ENCODE assay signal across 8 cellular contexts in the genomic region with DNA sequence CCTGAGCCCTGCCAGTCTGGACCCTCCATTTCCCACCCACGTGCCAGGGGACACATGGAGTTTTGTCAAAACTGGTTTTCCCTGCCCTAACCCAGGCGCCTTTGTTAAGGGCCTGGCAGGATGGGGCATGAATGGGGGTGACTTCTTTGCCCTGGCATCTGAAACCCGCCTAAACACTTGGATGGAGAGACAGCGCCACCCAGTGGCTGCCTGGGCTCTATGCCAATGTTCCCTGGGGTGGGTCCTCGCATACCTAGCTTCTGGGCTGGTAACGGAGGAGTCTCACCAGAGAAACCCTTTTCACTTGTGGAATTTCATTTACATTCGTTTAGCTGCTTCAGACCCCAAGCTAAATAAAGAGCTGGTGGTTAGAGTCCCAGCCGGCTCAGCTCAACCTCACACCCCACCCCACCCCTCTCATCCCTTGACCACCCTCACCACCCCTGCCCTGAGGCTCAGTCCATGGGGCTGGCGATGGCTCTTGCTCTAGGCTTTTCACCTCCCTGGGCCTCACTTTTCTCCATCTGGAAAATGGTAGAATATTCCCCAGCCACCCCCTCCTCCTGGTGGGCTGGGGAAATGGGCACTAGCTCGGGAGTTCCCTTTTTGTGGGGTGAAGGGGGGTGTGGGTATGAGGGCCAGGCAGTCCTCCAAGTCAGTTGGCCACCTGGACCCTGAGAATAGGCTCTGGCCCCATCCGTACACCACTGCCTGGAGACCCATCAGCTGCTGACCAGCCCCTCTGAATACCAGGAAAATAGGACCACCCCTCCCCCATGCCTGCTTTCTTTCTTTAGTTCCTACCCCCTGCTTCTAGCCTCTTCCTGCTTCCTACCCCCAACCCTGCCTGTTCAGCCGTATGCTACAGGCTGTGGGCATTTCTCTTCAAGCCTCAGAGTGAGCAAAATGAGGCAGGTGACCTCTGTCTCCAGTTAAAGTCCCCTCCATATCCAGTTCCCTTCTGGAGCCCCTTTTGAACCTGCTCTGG. TPM values are rescaled to one million over a fixed set of nuclear protein-coding genes. Genes with fewer than 3 reads are reported as not detected.
DNase-seq lines count a peak whose midpoint lies in the region; ATAC-seq and TF ChIP-seq lines count a peak whose summit lies in the region.

No MANE protein-coding gene starts in this region.

- H4K20me1 ChIP-seq in H9 (ENCODE audit: control insufficient read depth, insufficient read depth, insufficient read length): no peaks in the 10 kb centered on the region

- H3K36me3 Mint-ChIP-seq in H9 (ENCODE audit: insufficient read depth in 1 of 3, low read depth in 3 of 3): peaks cover 0 to 3% (median 0%) of the 10 kb centered on the region in 3 experiments; a peak in 2 of 7 replicates
- H3K36me3 Mint-ChIP-seq in activated CD4-positive, alpha-beta T cell treated with anti-CD3 and anti-CD28 coated beads for 36 hours (ENCODE audit: low read depth): no peaks in the 10 kb centered on the region

- H3K18ac ChIP-seq in H9 (ENCODE audit: insufficient read length, low read depth, low read length): no peak overlapping the region

- POLR2A ChIA-PET in activated CD4-positive, alpha-beta T cell treated with anti-CD3 and anti-CD28 coated beads for 36 hours (lab: Charles Lee): no interaction called here

- H2BK12ac ChIP-seq in H9 (ENCODE audit: insufficient read length, low read depth, low read length): no peak overlapping the region

- intact Hi-C loops in activated CD4-positive, alpha-beta T cell treated with anti-CD3 and anti-CD28 coated beads for 36 hours (cut with DNase I, micrococcal nuclease): loop anchor here (1.0 to 5.0 kb wide), 6 partner anchors 65 to 1025 kb away; no protein-coding TSS in a partner anchor
- intact Hi-C loops in colonic mucosa (cut with DNase I): loop anchor here (2.0 to 10.0 kb wide), 2 partner anchors 396 to 488 kb away; no protein-coding TSS in a partner anchor

- H2AK5ac ChIP-seq in H9 (ENCODE audit: insufficient read length, low read length): no peak overlapping the region

- no peak overlapping the region for H2BK15ac ChIP-seq in H9 (ENCODE audit: low read depth, low read length)

- H2BK20ac ChIP-seq in H9 (ENCODE audit: low read depth, low read length, poor library complexity, severe bottlenecking): no peak overlapping the region

- CTCF ChIA-PET in activated CD4-positive, alpha-beta T cell treated with anti-CD3 and anti-CD28 coated beads for 36 hours (lab: Charles Lee): interaction anchor here (0.6 to 1.8 kb wide), 18 partner anchors 9 to 1025 kb away, joined by 3 to 43 read pairs (median 3); a partner anchor contains a TSS

- H3K27ac ChIP-seq in H9 (ENCODE audit: insufficient read length, low read depth, low read length): no peak overlapping the region
- no peak overlapping the region for H3K27ac ChIP-seq in colonic mucosa

- no peak overlapping the region for H4K5ac ChIP-seq in H9 (ENCODE audit: insufficient read length, low read depth, low read length)

- no peaks in the 10 kb centered on the region for H3K79me1 ChIP-seq in H9 (ENCODE audit: insufficient read depth, low read depth, low read length, poor library complexity, severe bottlenecking)

- H3K4ac ChIP-seq in H9 (ENCODE audit: low read depth, low read length): no peak overlapping the region

- peak; percentile 84 for DNase-seq in D341Med (ENCODE audit: low spot score)
- peak; percentile 88 for DNase-seq in H9
- DNase-seq in NCI-H2227 (lab: John Stamatoyannopoulos, UW; ENCODE audit: unreplicated experiment): peak; percentile 88
- DNase-seq in activated CD4-positive, alpha-beta T cell treated with anti-CD3 and anti-CD28 coated beads for 36 hours: peak; percentile 85
- DNase-seq in colonic mucosa: peak; percentile 61
- DNase-seq in left lobe of liver (ENCODE audit: low spot score): peak; percentile 47
- DNase-seq in stimulated activated CD4-positive, alpha-beta T cell treated with anti-CD3 and anti-CD28 coated beads, Interleukin-4, amount 100 ng/mL, for 4 hours: peak; percentile 59 to 73
- DNase-seq in cortex of kidney (lab: John Stamatoyannopoulos, UW): no peak

- H3K4me2 ChIP-seq in H9 (ENCODE audit: insufficient read depth, insufficient read length, low read length): peak overlapping the region; percentile 51

- H3K79me2 ChIP-seq in H9 (ENCODE audit: insufficient read depth, low read length): no peaks in the 10 kb centered on the region

- WGBS in H9 (ENCODE audit: extremely low coverage, insufficient read length, low lambda C conversion rate): no CpG with 5 or more reads among the region's 12 CpGs

- no peak overlapping the region for H4K91ac ChIP-seq in H9 (ENCODE audit: insufficient read length, low read depth, low read length)

- H3K27ac Mint-ChIP-seq in H9: peak overlapping the region in 1 of 3 experiments; percentile 12; a peak in 1 of 7 replicates
- H3K27ac Mint-ChIP-seq in activated CD4-positive, alpha-beta T cell treated with anti-CD3 and anti-CD28 coated beads for 36 hours: no peak overlapping the region

- no peak overlapping the region for H3T11ph ChIP-seq in H9 (ENCODE audit: low read length)

- peak overlapping the region; percentile 22 to 64; a peak in 4 of 5 replicates for H3K4me3 Mint-ChIP-seq in H9
- H3K4me3 Mint-ChIP-seq in activated CD4-positive, alpha-beta T cell treated with anti-CD3 and anti-CD28 coated beads for 36 hours: no peak overlapping the region

- no peak overlapping the region for H3K9ac ChIP-seq in H9 (ENCODE audit: extremely low read depth, insufficient read length, low read length)
- no peak overlapping the region for H3K9ac ChIP-seq in colonic mucosa (ENCODE audit: low read depth in 2 of 2, low read length in 2 of 2)

- H3K23me2 ChIP-seq in H9 (ENCODE audit: insufficient read length, low read depth, low read length, poor library complexity, severe bottlenecking): no peaks in the 10 kb centered on the region

- peaks cover 43 to 48% of the 10 kb centered on the region in 2 experiments for H3K9me3 Mint-ChIP-seq in H9
- H3K9me3 Mint-ChIP-seq in activated CD4-positive, alpha-beta T cell treated with anti-CD3 and anti-CD28 coated beads for 36 hours (ENCODE audit: low read depth): no peaks in the 10 kb centered on the region

- H3K23ac ChIP-seq in H9 (ENCODE audit: insufficient read length, low read depth, low read length): no peak overlapping the region

- ATAC-seq in activated CD4-positive, alpha-beta T cell treated with anti-CD3 and anti-CD28 coated beads for 36 hours: peak; percentile 90
- ATAC-seq in left lobe of liver: peak; percentile 62

- TF ChIP-seq CTCF in H9 (conservative IDR thresholded peaks at IDR 0.05) (peak; percentile 80), colonic mucosa (IDR thresholded peaks at IDR 0.05) (peak; percentile 74)

- no peak overlapping the region for H3K56ac ChIP-seq in H9 (ENCODE audit: insufficient read length, low read depth, low read length)

- no peaks in the 10 kb centered on the region for H3K36me3 ChIP-seq in colonic mucosa

- peaks cover 71% of the 10 kb centered on the region for H3K27me3 Mint-ChIP-seq in H9 (ENCODE audit: low read depth)
- no peaks in the 10 kb centered on the region for H3K27me3 Mint-ChIP-seq in activated CD4-positive, alpha-beta T cell treated with anti-CD3 and anti-CD28 coated beads for 36 hours

- H3K4me1 ChIP-seq in H9 (ENCODE audit: insufficient read depth, low read length) (no peaks in the 10 kb centered on the region; the same call in 1 of the 2 replicates), colonic mucosa (no peaks in the 10 kb centered on the region)

- H3K27me3 ChIP-seq in H9 (ENCODE audit: insufficient read depth, low read length) (peaks cover 14% of the 10 kb centered on the region), colonic mucosa (no peaks in the 10 kb centered on the region)

- H2BK5ac ChIP-seq in H9 (ENCODE audit: insufficient read length, low read length): no peak overlapping the region

- H2BK120ac ChIP-seq in H9 (ENCODE audit: low read depth, low read length, poor library complexity, severe bottlenecking): no peak overlapping the region

- H3K14ac ChIP-seq in H9 (ENCODE audit: insufficient read depth, low read length): no peak overlapping the region

- H2AFZ ChIP-seq in H9 (ENCODE audit: low read length): no peak overlapping the region

- H3K4me3 ChIP-seq in colonic mucosa: no peak overlapping the region

- H3K9me3 ChIP-seq in H9 (ENCODE audit: control insufficient read depth, low read depth, low read length) (no peaks in the 10 kb centered on the region), colonic mucosa (no peaks in the 10 kb centered on the region)

- H4K8ac ChIP-seq in H9 (replicated peaks; ENCODE audit: insufficient read length, low read depth, low read length): no peak overlapping the region

- H3K4me1 Mint-ChIP-seq in H9: peaks cover 8 to 12% of the 10 kb centered on the region in 2 experiments
- no peaks in the 10 kb centered on the region for H3K4me1 Mint-ChIP-seq in activated CD4-positive, alpha-beta T cell treated with anti-CD3 and anti-CD28 coated beads for 36 hours

RNA-seq across cellular contexts. Expression of a gene that starts 57.1 kb away (rescaled TPM):
- 41.4 and 45.6 TPM in 2 replicates for total RNA-seq in H9 (2021)
- total RNA-seq in activated CD4-positive, alpha-beta T cell treated with anti-CD3 and anti-CD28 coated beads for 36 hours: 10 to 100 TPM; 18.9 to 19.5 TPM
- total RNA-seq in colonic mucosa: 1 to 10 TPM; 9.3 to 9.8 TPM
- 4.9 TPM for total RNA-seq in left lobe of liver
